Comparison of ENCODE assay signal across 16 cellular contexts in genomic region chr15:39313467-39313866, GRCh38.
"Had no signal": no experiment of that assay in that cellular context is flagged by ENCODE, and none has a peak within 500 bp of the region (broad histone marks: within the 10 kb centered on the region; RNA-seq: fewer than 3 reads in every experiment).

No MANE protein-coding gene starts in this region.

- H3K4me1 ChIP-seq: left ventricle myocardium inferior, parathyroid adenoma had no signal

- DNase-seq: activated CD4-positive, alpha-beta T cell treated with anti-CD3 and anti-CD28 coated beads, Interleukin-2, amount 10 ng/mL, durations not matched to agents 24 days and 14 days; activated CD8-positive, alpha-beta memory T cell treated with anti-CD3 and anti-CD28 coated beads, Interleukin-2, amount 50 U/mL, for 4 hours; activated T-cell treated with anti-CD3 and anti-CD28 coated beads, Interleukin-2, amount 50 U/mL, for 4 hours; dorsolateral prefrontal cortex; hippocampal formation; kidney; left ventricle myocardium inferior; mammary epithelial cell; spleen; stimulated activated naive B cell treated with anti-CD40 and anti-IgM and Interleukin-4, amounts not matched to agents 10 μg/mL and 1 μg/mL and 100 μg/mL, for 72 hours; T-helper 1 cell; T-helper 9 cell had no signal

- H3K4me3 ChIP-seq: body of pancreas, dorsolateral prefrontal cortex, left ventricle myocardium inferior, spleen, thoracic aorta had no signal

- H3K36me3 ChIP-seq: left ventricle myocardium inferior, spleen, thoracic aorta had no signal

- FAIRE-seq: kidney had no signal

- H3K27ac ChIP-seq: body of pancreas, dorsolateral prefrontal cortex, epithelial cell of prostate, left ventricle myocardium inferior, parathyroid adenoma, thoracic aorta had no signal

- H2AFZ ChIP-seq: parathyroid adenoma had no signal

- H3K27me3 ChIP-seq: body of pancreas, spleen had no signal

- H3K9ac ChIP-seq: parathyroid adenoma had no signal

- H3K9me3 ChIP-seq: body of pancreas, left ventricle myocardium inferior, spleen, thoracic aorta had no signal

- H3K79me2 ChIP-seq: parathyroid adenoma had no signal
